ENCODE assay signal across 8 cellular contexts in genomic region chr1:6785318-6785712, GRCh38. TPM values are rescaled to one million over a fixed set of nuclear protein-coding genes. Genes with fewer than 3 reads are reported as not detected.
DNase-seq lines count a peak whose midpoint lies in the region; ATAC-seq lines count a peak whose summit lies in the region.

Gene CAMTA1 (plus strand): TSS chr1:6785454. CDS start chr1:6785531, 77 bp downstream.

- peak; percentile 100 for DNase-seq in activated effector memory CD4-positive, alpha-beta T cell treated with anti-CD3 and anti-CD28 coated beads, Interleukin-2, amount 50 U/mL, for 16 hours
- DNase-seq in right cardiac atrium (no peak), SHP77 treated with DMSO at 0.1 percent for 48 hours (lab: John Stamatoyannopoulos, UW) (no peak), NCI-H524 (lab: John Stamatoyannopoulos, UW) (no peak)
- no peak for DNase-seq in effector CD8-positive, alpha-beta T cell (lab: John Stamatoyannopoulos, UW)

- H3K9me3 ChIP-seq in right cardiac atrium (ENCODE audit: control insufficient read depth, low read length) = no peaks in the 10 kb centered on the region
- no peaks in the 10 kb centered on the region for H3K9me3 ChIP-seq in skeletal muscle tissue (ENCODE audit: control insufficient read depth in 3 of 3, low read length in 3 of 3)

- under 1% methylated on average over 61 of the region's 67 CpGs for WGBS in right cardiac atrium

- H3K27ac ChIP-seq in right cardiac atrium (ENCODE audit: low read length) = peak within 1 kb of the TSS; percentile 92
- H3K27ac ChIP-seq in skeletal muscle tissue (ENCODE audit: low read depth, low read length) = peak within 1 kb of the TSS; percentile 99

- ATAC-seq in GM18861 (IDR thresholded peaks at IDR 0.05; ENCODE audit: unreplicated experiment) = peak; percentile 55
- peak; percentile 75 for ATAC-seq in HG03159 (IDR thresholded peaks at IDR 0.05; ENCODE audit: unreplicated experiment)
- ATAC-seq in right cardiac atrium = no peak

- intact Hi-C loops in right cardiac atrium (cut with DNase I) = loop anchor here in 1 of 4 donors (10.0 kb wide), 1 partner anchor 61 kb away; no protein-coding TSS in a partner anchor

- H3K9ac ChIP-seq in skeletal muscle tissue (ENCODE audit: low read depth in 1 of 3, low read length in 3 of 3) = peak within 1 kb of the TSS; percentile 92 to 96 (median 95)

- no peaks in the 10 kb centered on the region for H3K27me3 ChIP-seq in right cardiac atrium (ENCODE audit: control insufficient read depth, insufficient read depth)
- no peaks in the 10 kb centered on the region for H3K27me3 ChIP-seq in skeletal muscle tissue (ENCODE audit: control insufficient read depth in 3 of 3, insufficient read depth in 3 of 3, low read length in 3 of 3)

- H3K4me3 ChIP-seq in right cardiac atrium (ENCODE audit: low read length) (peak within 1 kb of the TSS; percentile 99), skeletal muscle tissue (ENCODE audit: low read length in 3 of 3) (peak within 1 kb of the TSS; percentile 72 to 90 (median 79))

- peaks cover 0 to 4% (median 0%) of the 10 kb centered on the region in 3 donors for H3K36me3 ChIP-seq in skeletal muscle tissue (ENCODE audit: control insufficient read depth in 3 of 3, insufficient read depth in 3 of 3, low read length in 3 of 3)

- H3K4me1 ChIP-seq in right cardiac atrium (ENCODE audit: control insufficient read depth, insufficient read depth, low read length) (no peaks in the 10 kb centered on the region), skeletal muscle tissue (ENCODE audit: control insufficient read depth in 3 of 3, insufficient read depth in 3 of 3, low read length in 3 of 3) (peaks cover 16 to 22% (median 18%) of the 10 kb centered on the region in 3 donors)

RNA-seq across cellular contexts. Expression of gene CAMTA1, which starts in this region (rescaled TPM):
- total RNA-seq in right cardiac atrium (100 to 1,000 TPM; 155 to 179 (median 160) TPM), skeletal muscle tissue (38.1 TPM)
- 334 TPM for polyA plus RNA-seq in right cardiac atrium

Comparison
In these comparisons a context has a peak if more than half of its experiments do, and no peak if none do; other contexts are left out.
1. ATAC-seq: peak in GM18861 (single experiment) and HG03159 (single experiment); none in right cardiac atrium (0 of 2).